Comparison of ENCODE assay signal across 21 cellular contexts in genomic region chr16:85312174-85312573, GRCh38.
DNase-seq lines count a peak whose midpoint lies in the region; ATAC-seq and TF ChIP-seq lines count a peak whose summit lies in the region.
"Had no signal": no experiment of that assay in that cellular context is flagged by ENCODE, and none has a peak within 500 bp of the region (broad histone marks: within the 10 kb centered on the region; RNA-seq: fewer than 3 reads in every experiment).

No MANE protein-coding gene starts in this region.

- no peak for TF ChIP-seq POLR2A in vagina (IDR thresholded peaks at IDR 0.05)

- CTCF ChIA-PET in CD8-positive, alpha-beta T cell (lab: Charles Lee), result interaction anchor here (0.6 to 3.1 kb wide), 3 partner anchors 8 to 304 kb away, joined by 3 to 11 read pairs (median 3); no protein-coding TSS in a partner anchor
- CTCF ChIA-PET in WTC11 (lab: Charles Lee), result interaction anchor here (0.6 to 4.0 kb wide), 6 partner anchors 18 to 304 kb away, joined by 4 to 23 read pairs (median 5); no protein-coding TSS in a partner anchor

- no peaks in the 10 kb centered on the region for H4K20me1 ChIP-seq in BLaER1

- intact Hi-C loops in CD8-positive, alpha-beta T cell (cut with DNase I, micrococcal nuclease), result no loop called here
- intact Hi-C loops in head of caudate nucleus (cut with DNase I) (no loop called here), vagina (cut with DNase I) (no loop called here)

- ATAC-seq in CD8-positive, alpha-beta T cell, result no peak
- ATAC-seq in WTC11, result no peak
- no peak for ATAC-seq in naive B cell (ENCODE audit: low read depth in 2 of 2)
- no peak for ATAC-seq in HG02840 (IDR thresholded peaks at IDR 0.05; ENCODE audit: low FRiP score, unreplicated experiment)

- H3K4me1 ChIP-seq in BLaER1 (peaks cover 96% of the 10 kb centered on the region), vagina (peaks cover 42% of the 10 kb centered on the region)
- H3K4me1 ChIP-seq in CD8-positive, alpha-beta T cell (ENCODE audit: insufficient read depth, low read length), result peaks cover 52% of the 10 kb centered on the region

- H3K4me2 ChIP-seq in BLaER1, result peak overlapping the region; percentile 98

- no peaks in the 10 kb centered on the region for H3K9me3 ChIP-seq in BLaER1
- H3K9me3 ChIP-seq in CD8-positive, alpha-beta T cell (ENCODE audit: low read length), result no peaks in the 10 kb centered on the region
- no peaks in the 10 kb centered on the region for H3K9me3 ChIP-seq in vagina
- H3K9me3 ChIP-seq: heart right ventricle, transverse colon had no signal

- no peak overlapping the region for H3K27ac Mint-ChIP-seq in CD8-positive, alpha-beta T cell
- H3K27ac Mint-ChIP-seq in WTC11 (peak overlapping the region; percentile 28; the same call in 1 of the 2 replicates), naive B cell (peak overlapping the region in 1 of 6 donors; percentile 86)
- H3K27ac Mint-ChIP-seq: progenitor cell of endocrine pancreas had no signal

- H3K4me3 ChIP-seq in BLaER1, result peak overlapping the region; percentile 52
- H3K4me3 ChIP-seq in CD8-positive, alpha-beta T cell (ENCODE audit: low read depth, low read length), result no peak overlapping the region
- no peak overlapping the region for H3K4me3 ChIP-seq in vagina
- H3K4me3 ChIP-seq: heart right ventricle, transverse colon had no signal

- H3K27ac ChIP-seq in BLaER1, result peak overlapping the region; percentile 91
- no peak overlapping the region for H3K27ac ChIP-seq in CD8-positive, alpha-beta T cell (ENCODE audit: low read depth, low read length)
- H3K27ac ChIP-seq in vagina, result no peak overlapping the region
- H3K27ac ChIP-seq: epithelial cell of prostate, heart right ventricle had no signal

- no peaks in the 10 kb centered on the region for H3K36me3 Mint-ChIP-seq in CD8-positive, alpha-beta T cell
- H3K36me3 Mint-ChIP-seq in WTC11 (0 out of 2 replicates have a peak, but pooled peaks cover 4% of the 10 kb centered on the region), naive B cell (no peaks in the 10 kb centered on the region)

- H3K4me1 Mint-ChIP-seq in CD8-positive, alpha-beta T cell (ENCODE audit: low read depth), result peaks cover 44% of the 10 kb centered on the region
- H3K4me1 Mint-ChIP-seq in WTC11 (peaks cover 69% of the 10 kb centered on the region), naive B cell (peaks cover 44 to 78% (median 70%) of the 10 kb centered on the region in 3 donors)

- H3K27me3 ChIP-seq in BLaER1, result no peaks in the 10 kb centered on the region
- H3K27me3 ChIP-seq in CD8-positive, alpha-beta T cell (ENCODE audit: insufficient read depth, low read length), result no peaks in the 10 kb centered on the region
- no peaks in the 10 kb centered on the region for H3K27me3 ChIP-seq in vagina
- H3K27me3 ChIP-seq: transverse colon had no signal

- no peaks in the 10 kb centered on the region for H3K36me3 ChIP-seq in BLaER1
- H3K36me3 ChIP-seq in CD8-positive, alpha-beta T cell (ENCODE audit: insufficient read depth, low read length), result no peaks in the 10 kb centered on the region
- no peaks in the 10 kb centered on the region for H3K36me3 ChIP-seq in vagina
- H3K36me3 ChIP-seq: heart right ventricle, transverse colon had no signal

- peaks cover 3% of the 10 kb centered on the region for H3K27me3 Mint-ChIP-seq in CD8-positive, alpha-beta T cell (ENCODE audit: low read depth)
- H3K27me3 Mint-ChIP-seq in WTC11 (ENCODE audit: low read depth), result no peaks in the 10 kb centered on the region; the same call in 1 of the 2 replicates
- no peaks in the 10 kb centered on the region for H3K27me3 Mint-ChIP-seq in naive B cell
- H3K27me3 Mint-ChIP-seq: stimulated activated naive CD8-positive, alpha-beta T cell treated with anti-CD3 and anti-CD28 coated beads, Interleukin-15, amount 100 ng/mL, for 72 hours had no signal

- no peak for TF ChIP-seq CTCF in CD8-positive, alpha-beta T cell (IDR thresholded peaks at IDR 0.05)
- TF ChIP-seq CTCF in WTC11 (IDR thresholded peaks at IDR 0.05) (no peak), vagina (IDR thresholded peaks at IDR 0.05) (no peak)

- peak overlapping the region; percentile 77 for H3K9ac ChIP-seq in BLaER1

- no peak for DNase-seq in CD8-positive, alpha-beta T cell
- DNase-seq in WTC11 (ENCODE audit: low spot score) (no peak), naive B cell (no peak), AG08395 (ENCODE audit: low spot score) (no peak), head of caudate nucleus (no peak), vagina (ENCODE audit: extremely low spot score in 2 of 2) (no peak)
- DNase-seq: activated naive CD4-positive, alpha-beta T cell treated with anti-CD3 and anti-CD28 coated beads, Interleukin-2, amount 50 U/mL, for 16 hours; GDM1; heart right ventricle; IMR-90; NCI-H1105; NCI-H1930; NCI-H226; NCI-H748 treated with DMSO at 0.1 percent for 48 hours; stimulated activated naive CD8-positive, alpha-beta T cell treated with anti-CD3 and anti-CD28 coated beads, Interleukin-15, amount 100 ng/mL, for 72 hours; transverse colon had no signal

- POLR2A ChIA-PET in CD8-positive, alpha-beta T cell (lab: Charles Lee), result no interaction called here
- POLR2A ChIA-PET in WTC11 (lab: Charles Lee), result no interaction called here

- no peaks in the 10 kb centered on the region for H3K9me3 Mint-ChIP-seq in CD8-positive, alpha-beta T cell
- H3K9me3 Mint-ChIP-seq in WTC11 (no peaks in the 10 kb centered on the region), naive B cell (no peaks in the 10 kb centered on the region)
- H3K9me3 Mint-ChIP-seq: central memory CD8-positive, alpha-beta T cell; stimulated activated naive CD8-positive, alpha-beta T cell treated with anti-CD3 and anti-CD28 coated beads, Interleukin-15, amount 100 ng/mL, for 72 hours had no signal

- H3K4me3 Mint-ChIP-seq in CD8-positive, alpha-beta T cell, result peak overlapping the region; percentile 7
- H3K4me3 Mint-ChIP-seq in WTC11, result no peak overlapping the region
- peak overlapping the region in 6 of 8 donors; percentile 27 to 82 (median 62) for H3K4me3 Mint-ChIP-seq in naive B cell
- H3K4me3 Mint-ChIP-seq: central memory CD8-positive, alpha-beta T cell had no signal

TF ChIP-seq in WTC11, 78 proteins besides CTCF, POLR2A, EP300 and RAD21 (continues in another document):
- no peak for TF ChIP-seq ZNF138 (CRISPR knock-in tag; conservative IDR thresholded peaks at IDR 0.05)
- TF ChIP-seq FOXJ3 (CRISPR knock-in tag; IDR thresholded peaks at IDR 0.05; ENCODE audit: borderline replicate concordance), result no peak
- TF ChIP-seq NR3C1 (CRISPR knock-in tag; conservative IDR thresholded peaks at IDR 0.05; ENCODE audit: low read depth), result no peak
- TF ChIP-seq STAT6 (CRISPR knock-in tag; conservative IDR thresholded peaks at IDR 0.05; ENCODE audit: low read depth), result no peak
- no peak for TF ChIP-seq IRF1 (CRISPR knock-in tag; IDR thresholded peaks at IDR 0.05)
- no peak for TF ChIP-seq PRRX2 (CRISPR knock-in tag; IDR thresholded peaks at IDR 0.05)
- TF ChIP-seq AR (CRISPR knock-in tag; IDR thresholded peaks at IDR 0.05), result no peak
- no peak for TF ChIP-seq MAX (CRISPR knock-in tag; IDR thresholded peaks at IDR 0.05)
- TF ChIP-seq NFYB (CRISPR knock-in tag; conservative IDR thresholded peaks at IDR 0.05; ENCODE audit: low read depth), result no peak
